In the genomic region with DNA sequence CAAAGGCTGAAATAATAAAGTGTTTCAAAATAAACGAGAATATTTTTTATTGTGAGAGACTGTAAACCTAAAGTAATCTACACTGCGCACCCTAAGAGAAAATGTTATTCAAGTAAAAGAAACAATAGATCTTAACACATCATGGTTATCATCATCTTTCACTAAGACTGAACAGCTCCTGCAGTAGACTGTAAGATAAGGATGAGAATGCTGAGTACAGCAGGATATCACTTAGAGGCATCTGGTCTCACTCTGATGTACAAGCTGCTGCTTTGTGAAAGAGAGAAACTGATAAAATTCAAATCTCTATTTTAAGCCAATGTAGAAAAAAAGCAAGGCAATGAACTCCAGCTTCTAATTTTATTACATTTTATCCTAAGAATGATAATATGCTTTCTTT, we compare ENCODE assay signal across 28 cellular contexts.
"Had no signal": no experiment of that assay in that cellular context is flagged by ENCODE, and none has a peak within 500 bp of the region (broad histone marks: within the 10 kb centered on the region; RNA-seq: fewer than 3 reads in every experiment).

No MANE protein-coding gene starts in this region.

- H3K36me3 ChIP-seq: adrenal gland, ascending aorta, breast epithelium, cardiac muscle cell had no signal

- DNase-seq: activated CD4-positive, alpha-beta memory T cell treated with anti-CD3 and anti-CD28 coated beads for 36 hours; activated CD4-positive, alpha-beta T cell treated with anti-CD3 and anti-CD28 coated beads for 36 hours; activated CD4-positive, alpha-beta T cell treated with anti-CD3 and anti-CD28 coated beads, Interleukin-2, amount 10 ng/mL, durations not matched to agents 24 days and 14 days; activated CD4-positive, CD25-positive, alpha-beta regulatory T cell; activated CD4-positive, CD25-positive, alpha-beta regulatory T cell treated with anti-CD3 and anti-CD28 coated beads, Interleukin-2, amount 50 U/mL, for 72 hours; activated CD8-positive, alpha-beta memory T cell treated with anti-CD3 and anti-CD28 coated beads, Interleukin-2, amount 10 ng/mL, durations not matched to agents 7 days and 5 days; activated CD8-positive, alpha-beta memory T cell treated with anti-CD3 and anti-CD28 coated beads, Interleukin-2, amount 50 U/mL, for 4 hours; activated CD8-positive, alpha-beta T cell treated with anti-CD3 and anti-CD28 coated beads, Interleukin-2, amount 10 ng/mL, durations not matched to agents 7 days and 5 days; activated effector memory CD4-positive, alpha-beta T cell treated with anti-CD3 and anti-CD28 coated beads, Interleukin-2, amount 50 U/mL, for 16 hours; activated naive CD4-positive, alpha-beta T cell treated with anti-CD3 and anti-CD28 coated beads for 36 hours; activated naive CD8-positive, alpha-beta T cell treated with anti-CD3 and anti-CD28 coated beads for 36 hours; activated naive CD8-positive, alpha-beta T cell treated with anti-CD3 and anti-CD28 coated beads, Interleukin-2, amount 50 U/mL, for 24 hours; activated T-cell treated with anti-CD3 and anti-CD28 coated beads, Interleukin-2, amount 50 U/mL, for 1 hour; activated T-cell treated with anti-CD3 and anti-CD28 coated beads, Interleukin-2, amount 50 U/mL, for 48 hours; adrenal gland; central memory CD4-positive, alpha-beta T cell; cerebellar nuclear complex; cortex of kidney; dermis blood vessel endothelial cell; effector CD8-positive, alpha-beta T cell; head of caudate nucleus; T-helper 1 cell; T-helper 2 cell had no signal

- ATAC-seq: activated CD4-positive, alpha-beta T cell treated with anti-CD3 and anti-CD28 coated beads for 36 hours; activated CD8-positive, alpha-beta memory T cell treated with anti-CD3 and anti-CD28 coated beads, Interleukin-2, amount 10 ng/mL, durations not matched to agents 7 days and 5 days; activated CD8-positive, alpha-beta T cell treated with anti-CD3 and anti-CD28 coated beads, Interleukin-2, amount 10 ng/mL, durations not matched to agents 7 days and 5 days; activated naive CD8-positive, alpha-beta T cell treated with anti-CD3 and anti-CD28 coated beads, Interleukin-2, amount 50 U/mL, for 24 hours; esophagus mucosa had no signal

- H3K4me1 ChIP-seq: adrenal gland, ascending aorta, breast epithelium had no signal

- H3K27ac ChIP-seq: adrenal gland, ascending aorta, breast epithelium, cardiac muscle cell, epithelial cell of prostate had no signal

- H3K27me3 ChIP-seq: adrenal gland, ascending aorta, breast epithelium, cardiac muscle cell had no signal

- H3K4me3 ChIP-seq: adrenal gland, ascending aorta, breast epithelium, cardiac muscle cell had no signal

- H3K9me3 ChIP-seq: adrenal gland, ascending aorta, breast epithelium had no signal
